Comparison of ENCODE assay signal across 19 cellular contexts in the genomic region with DNA sequence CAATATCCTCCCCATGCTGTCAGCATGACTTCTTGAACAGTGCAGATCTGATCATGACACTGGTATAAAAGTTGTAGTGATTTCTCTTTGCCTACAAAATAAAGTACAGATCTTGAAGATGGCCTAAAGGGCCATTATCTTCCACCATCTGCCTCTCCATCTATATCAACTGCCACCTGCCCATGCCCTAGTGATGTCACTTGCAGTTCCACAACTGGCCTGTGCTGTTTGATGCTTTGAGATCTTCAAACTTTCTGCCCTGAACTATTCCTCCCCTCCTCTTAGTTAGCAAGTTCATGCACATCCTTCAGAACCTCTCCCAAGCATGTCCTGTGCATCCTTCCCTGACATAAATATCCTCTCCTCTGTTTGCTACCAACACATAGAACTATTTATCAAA.
DNase-seq lines count a peak whose midpoint lies in the region; ATAC-seq and TF ChIP-seq lines count a peak whose summit lies in the region.
"Had no signal": no experiment of that assay in that cellular context is flagged by ENCODE, and none has a peak within 500 bp of the region (broad histone marks: within the 10 kb centered on the region; RNA-seq: fewer than 3 reads in every experiment).

No MANE protein-coding gene starts in this region.

- H3K4me1 ChIP-seq in BLaER1 treated with 17β-estradiol and CSF1 and Interleukin-3, amounts not matched to agents 10 nM and 100 nM, result peaks cover 0 to 14% (median 7%) of the 10 kb centered on the region in 10 experiments; a peak in 12 of 20 replicates
- H3K4me1 ChIP-seq: gastrocnemius medialis had no signal

- H3K27me3 ChIP-seq in BLaER1 treated with 17β-estradiol and CSF1 and Interleukin-3, amounts not matched to agents 10 nM and 100 nM, result 0 out of 22 replicates have a peak, but pooled peaks cover 0 to 3% (median 0%) of the 10 kb centered on the region in 11 experiments
- H3K27me3 ChIP-seq: gastrocnemius medialis, ovary, transverse colon had no signal

- peak; percentile 18 for TF ChIP-seq CTCF in epithelial cell of proximal tubule (conservative IDR thresholded peaks at IDR 0.05; ENCODE audit: low read depth, low read length)

- peak; percentile 66 for ATAC-seq in GM18867 (IDR thresholded peaks at IDR 0.05; ENCODE audit: unreplicated experiment)
- ATAC-seq in HG03432 (IDR thresholded peaks at IDR 0.05; ENCODE audit: unreplicated experiment), result peak; percentile 56
- no peak for ATAC-seq in HG03469 (IDR thresholded peaks at IDR 0.05; ENCODE audit: unreplicated experiment)
- ATAC-seq: gastrocnemius medialis had no signal

- peak overlapping the region in 6 of 11 experiments; percentile 7 to 53 (median 38); a peak in 7 of 22 replicates for H3K4me2 ChIP-seq in BLaER1 treated with 17β-estradiol and CSF1 and Interleukin-3, amounts not matched to agents 10 nM and 100 nM

- H3K9ac ChIP-seq in BLaER1 treated with 17β-estradiol and CSF1 and Interleukin-3, amounts not matched to agents 10 nM and 100 nM, result no peak overlapping the region

- DNase-seq in epithelial cell of proximal tubule (ENCODE audit: low read depth) (no peak), HUDEP-2 (lab: John Stamatoyannopoulos, UW; ENCODE audit: unreplicated experiment in 76 of 76) (no peak), caudate nucleus (lab: John Stamatoyannopoulos, UW) (no peak), cerebellar cortex (ENCODE audit: low spot score) (no peak)
- DNase-seq: activated CD4-positive, CD25-positive, alpha-beta regulatory T cell; activated naive CD8-positive, alpha-beta T cell treated with anti-CD3 and anti-CD28 coated beads for 36 hours; cortex of kidney; gastrocnemius medialis; kidney glomerular epithelial cell; naive B cell; NCI-H1694 treated with DMSO at 0.1 percent for 48 hours; ovary; stimulated activated naive CD4-positive, alpha-beta T cell treated with Interleukin-2 at 50 U/mL for 16 hours; T-helper 9 cell; transverse colon had no signal

- no peak overlapping the region for H3K4me3 ChIP-seq in BLaER1 treated with 17β-estradiol and CSF1 and Interleukin-3, amounts not matched to agents 10 nM and 100 nM
- no peak overlapping the region for H3K4me3 ChIP-seq in epithelial cell of proximal tubule (ENCODE audit: low read depth, low read length)
- H3K4me3 ChIP-seq: gastrocnemius medialis, ovary, transverse colon had no signal

- no peak overlapping the region for H3K27ac ChIP-seq in BLaER1 treated with 17β-estradiol and CSF1 and Interleukin-3, amounts not matched to agents 10 nM and 100 nM
- no peak overlapping the region for H3K27ac ChIP-seq in caudate nucleus (ENCODE audit: low read depth, low read length)
- H3K27ac ChIP-seq: gastrocnemius medialis, ovary had no signal

- peaks cover 0 to 9% (median 0%) of the 10 kb centered on the region in 11 experiments; a peak in 4 of 22 replicates for H3K9me3 ChIP-seq in BLaER1 treated with 17β-estradiol and CSF1 and Interleukin-3, amounts not matched to agents 10 nM and 100 nM (replicated peaks in 1 of 11)
- H3K9me3 ChIP-seq: gastrocnemius medialis, ovary, transverse colon had no signal

- H4K20me1 ChIP-seq in BLaER1 treated with 17β-estradiol and CSF1 and Interleukin-3, amounts not matched to agents 10 nM and 100 nM, result no peaks in the 10 kb centered on the region

- H3K36me3 ChIP-seq in BLaER1 treated with 17β-estradiol and CSF1 and Interleukin-3, amounts not matched to agents 10 nM and 100 nM, result no peaks in the 10 kb centered on the region
- H3K36me3 ChIP-seq: gastrocnemius medialis, ovary, transverse colon had no signal
